In genomic region chr11:57668467-57668890, GRCh38 we compare ENCODE assay signal across 8 cellular contexts. TPM values are rescaled to one million over a fixed set of nuclear protein-coding genes. Genes with fewer than 3 reads are reported as not detected.
DNase-seq lines count a peak whose midpoint lies in the region; ATAC-seq and TF ChIP-seq lines count a peak whose summit lies in the region.

No MANE protein-coding gene starts in this region.

- H3K18ac ChIP-seq in H9 (ENCODE audit: insufficient read length, low read depth, low read length) = peak overlapping the region; percentile 67

- no peak overlapping the region for H3K4ac ChIP-seq in H9 (ENCODE audit: low read depth, low read length)

- H3K36me3 Mint-ChIP-seq in H9 (ENCODE audit: insufficient read depth in 1 of 3, low read depth in 3 of 3) = peaks cover 14 to 24% (median 20%) of the 10 kb centered on the region in 3 experiments
- peaks cover 12% of the 10 kb centered on the region for H3K36me3 Mint-ChIP-seq in mesothelial cell of epicardium

- no peaks in the 10 kb centered on the region for H3K4me1 ChIP-seq in H9 (ENCODE audit: insufficient read depth, low read length)
- peaks cover 15% of the 10 kb centered on the region for H3K4me1 ChIP-seq in Panc1 (ENCODE audit: control insufficient read depth, insufficient read depth, low read length)

- POLR2A ChIA-PET in Panc1 (lab: Charles Lee) = no interaction called here

- H3K14ac ChIP-seq in H9 (ENCODE audit: insufficient read depth, low read length) = peak overlapping the region; percentile 74

- H3K9me3 Mint-ChIP-seq in H9 (peaks cover 0 to 3% of the 10 kb centered on the region in 2 experiments; a peak in 3 of 5 replicates), mesothelial cell of epicardium (no peaks in the 10 kb centered on the region)

- H3K4me3 ChIP-seq in Panc1 (ENCODE audit: low read depth in 2 of 2, low read length in 2 of 2) (peak overlapping the region; percentile 93 to 94), choroid plexus epithelial cell (ENCODE audit: low read depth, low read length) (peak overlapping the region; percentile 98)

- in situ Hi-C loops in Panc1 (cut with HindIII; ENCODE audit: low pct_unique_long_range_greater_than_20kb, low sequenced_read_pairs) = no loop called here

- H3T11ph ChIP-seq in H9 (ENCODE audit: low read length) = no peak overlapping the region

- no peak overlapping the region for H2AK5ac ChIP-seq in H9 (ENCODE audit: insufficient read length, low read length)

- H2AFZ ChIP-seq in H9 (ENCODE audit: low read length) = no peak overlapping the region

- H4K91ac ChIP-seq in H9 (ENCODE audit: insufficient read length, low read depth, low read length) = no peak overlapping the region

- no peaks in the 10 kb centered on the region for H4K20me1 ChIP-seq in H9 (ENCODE audit: control insufficient read depth, insufficient read depth, insufficient read length)

- H3K9me3 ChIP-seq in H9 (ENCODE audit: control insufficient read depth, low read depth, low read length) (no peaks in the 10 kb centered on the region), Panc1 (ENCODE audit: control insufficient read depth, insufficient read depth, low read depth, low read length) (no peaks in the 10 kb centered on the region)

- H3K27ac ChIP-seq in H9 (ENCODE audit: insufficient read length, low read depth, low read length) (peak overlapping the region; percentile 93), Panc1 (ENCODE audit: low read length) (peak overlapping the region; percentile 98)

- H3K27ac Mint-ChIP-seq in H9 (peak overlapping the region; percentile 86 to 97 (median 96)), mesothelial cell of epicardium (peak overlapping the region; percentile 100)

- intact Hi-C loops in Panc1 (cut with micrococcal nuclease; ENCODE audit: unreplicated experiment) = no loop called here

- H2BK12ac ChIP-seq in H9 (ENCODE audit: insufficient read length, low read depth, low read length) = no peak overlapping the region

- peak overlapping the region; percentile 91 to 95 for H3K4me3 Mint-ChIP-seq in H9
- peak overlapping the region; percentile 91 for H3K4me3 Mint-ChIP-seq in mesothelial cell of epicardium

- H4K8ac ChIP-seq in H9 (replicated peaks; ENCODE audit: insufficient read length, low read depth, low read length) = no peak overlapping the region

- no peak overlapping the region for H2BK20ac ChIP-seq in H9 (ENCODE audit: low read depth, low read length, poor library complexity, severe bottlenecking)

- H3K4me1 Mint-ChIP-seq in H9 = peaks cover 19 to 24% of the 10 kb centered on the region in 2 experiments
- H3K4me1 Mint-ChIP-seq in mesothelial cell of epicardium = peaks cover 20% of the 10 kb centered on the region

- H3K79me1 ChIP-seq in H9 (ENCODE audit: insufficient read depth, low read depth, low read length, poor library complexity, severe bottlenecking) = peaks cover 4% of the 10 kb centered on the region

- no peak overlapping the region for H3K23ac ChIP-seq in H9 (ENCODE audit: insufficient read length, low read depth, low read length)

- peaks cover 9% of the 10 kb centered on the region; the same call in 1 of the 2 replicates for H3K79me2 ChIP-seq in H9 (ENCODE audit: insufficient read depth, low read length)

- DNase-seq in DMS 273 (lab: John Stamatoyannopoulos, UW; ENCODE audit: unreplicated experiment) = peak; percentile 65
- no peak for DNase-seq in DMS 273 treated with DMSO at 0.1 percent for 48 hours (lab: John Stamatoyannopoulos, UW)
- no peak for DNase-seq in H9
- no peak for DNase-seq in Panc1 (ENCODE audit: low read depth, low spot score)
- no peak for DNase-seq in choroid plexus epithelial cell (ENCODE audit: low read depth)
- DNase-seq in mesothelial cell of epicardium (ENCODE audit: low spot score in 2 of 2, unreplicated experiment in 2 of 2) = peak in 1 of 2 experiments; percentile 68
- no peak for DNase-seq in pons (ENCODE audit: low spot score)

- H3K27me3 ChIP-seq in H9 (ENCODE audit: insufficient read depth, low read length) (no peaks in the 10 kb centered on the region), Panc1 (ENCODE audit: control insufficient read depth, insufficient read depth, low read length) (no peaks in the 10 kb centered on the region)

- no peak for TF ChIP-seq CTCF in H9 (conservative IDR thresholded peaks at IDR 0.05)
- no peak for TF ChIP-seq CTCF in Panc1 (IDR thresholded peaks at IDR 0.05)
- no peak for TF ChIP-seq CTCF in choroid plexus epithelial cell (conservative IDR thresholded peaks at IDR 0.05; ENCODE audit: low read depth, low read length)
- TF ChIP-seq CTCF in mesothelial cell of epicardium (IDR thresholded peaks at IDR 0.05; ENCODE audit: unreplicated experiment) = no peak

- CTCF ChIA-PET in Panc1 (lab: Charles Lee) = no interaction called here

- H3K4me2 ChIP-seq in H9 (ENCODE audit: insufficient read depth, insufficient read length, low read length) = peak overlapping the region; percentile 70

- peaks cover 6% of the 10 kb centered on the region for H3K23me2 ChIP-seq in H9 (ENCODE audit: insufficient read length, low read depth, low read length, poor library complexity, severe bottlenecking)

- H3K56ac ChIP-seq in H9 (ENCODE audit: insufficient read length, low read depth, low read length) = no peak overlapping the region

- no CpG with 5 or more reads among the region's 27 CpGs for WGBS in H9 (ENCODE audit: extremely low coverage, insufficient read length, low lambda C conversion rate)

- ATAC-seq in Panc1 = no peak
- no peak for ATAC-seq in GM19035 (IDR thresholded peaks at IDR 0.05; ENCODE audit: unreplicated experiment)

- no peak overlapping the region for H2BK15ac ChIP-seq in H9 (ENCODE audit: low read depth, low read length)

- no peak overlapping the region for H2BK120ac ChIP-seq in H9 (ENCODE audit: low read depth, low read length, poor library complexity, severe bottlenecking)

- H4K5ac ChIP-seq in H9 (ENCODE audit: insufficient read length, low read depth, low read length) = no peak overlapping the region

- H3K9ac ChIP-seq in H9 (ENCODE audit: extremely low read depth, insufficient read length, low read length) = peak overlapping the region; percentile 64

- BruUV-seq in Panc1 (replicated peaks; lab: Mats Ljungman, UMichigan) = no TSS peak

- no peak overlapping the region for H2BK5ac ChIP-seq in H9 (ENCODE audit: insufficient read length, low read length)

- H3K27me3 Mint-ChIP-seq in H9 (ENCODE audit: low read depth) = no peaks in the 10 kb centered on the region
- no peaks in the 10 kb centered on the region for H3K27me3 Mint-ChIP-seq in mesothelial cell of epicardium (ENCODE audit: low read depth)

- peaks cover 11% of the 10 kb centered on the region for H3K36me3 ChIP-seq in Panc1 (ENCODE audit: control insufficient read depth, insufficient read depth, low read length)

RNA-seq across cellular contexts. Expression of gene ZDHHC5, which starts 0.6 kb away (rescaled TPM):
- total RNA-seq in H9 (2021) (65.2 and 67.2 TPM in 2 replicates), Panc1 (2021; ENCODE audit: unreplicated experiment) (80.6 TPM), mesothelial cell of epicardium (53.9 to 57.1 TPM (median 54.2 TPM) in 3 replicates)
- 78.4 TPM for polyA plus RNA-seq in Panc1 (2012; ENCODE audit: insufficient read length)

RNA-seq across cellular contexts. Expression of gene CLP1, which starts 10.9 kb away (rescaled TPM):
- total RNA-seq in H9 (2021) = 35.5 and 37.4 TPM in 2 replicates
- 17.7 TPM for total RNA-seq in Panc1 (2021; ENCODE audit: unreplicated experiment)
- 15.2 TPM for polyA plus RNA-seq in Panc1 (2012; ENCODE audit: insufficient read length)
- 18.4 to 19.6 TPM (median 19.5 TPM) in 3 replicates for total RNA-seq in mesothelial cell of epicardium

RNA-seq across cellular contexts. Expression of gene YPEL4, which starts 18.8 kb away (rescaled TPM):
- total RNA-seq in H9 (2021) = 0.13 TPM in 1 of 2 replicates, not detected in the other
- total RNA-seq in Panc1 (2021; ENCODE audit: unreplicated experiment) = not detected
- 0.27 TPM for polyA plus RNA-seq in Panc1 (2012; ENCODE audit: insufficient read length)
- 0.64 to 1.3 TPM (median 1.1 TPM) in 3 replicates for total RNA-seq in mesothelial cell of epicardium

RNA-seq across cellular contexts. Expression of gene MED19, which starts 43.5 kb away (rescaled TPM):
- total RNA-seq in H9 (2021) (17.6 and 17.9 TPM in 2 replicates), Panc1 (2021; ENCODE audit: unreplicated experiment) (29.7 TPM), mesothelial cell of epicardium (19.3 to 19.7 TPM (median 19.6 TPM) in 3 replicates)
- polyA plus RNA-seq in Panc1 (2012; ENCODE audit: insufficient read length) = 33.6 TPM

RNA-seq across cellular contexts. Expression of gene TMX2, which starts 43.9 kb away (rescaled TPM):
- total RNA-seq in H9 (2021) (91.1 and 91.3 TPM in 2 replicates), Panc1 (2021; ENCODE audit: unreplicated experiment) (151 TPM), mesothelial cell of epicardium (62.8 to 64.9 TPM (median 63.8 TPM) in 3 replicates)
- 141 TPM for polyA plus RNA-seq in Panc1 (2012; ENCODE audit: insufficient read length)
